11 cellular contexts compared by ENCODE assay signal in the genomic region with DNA sequence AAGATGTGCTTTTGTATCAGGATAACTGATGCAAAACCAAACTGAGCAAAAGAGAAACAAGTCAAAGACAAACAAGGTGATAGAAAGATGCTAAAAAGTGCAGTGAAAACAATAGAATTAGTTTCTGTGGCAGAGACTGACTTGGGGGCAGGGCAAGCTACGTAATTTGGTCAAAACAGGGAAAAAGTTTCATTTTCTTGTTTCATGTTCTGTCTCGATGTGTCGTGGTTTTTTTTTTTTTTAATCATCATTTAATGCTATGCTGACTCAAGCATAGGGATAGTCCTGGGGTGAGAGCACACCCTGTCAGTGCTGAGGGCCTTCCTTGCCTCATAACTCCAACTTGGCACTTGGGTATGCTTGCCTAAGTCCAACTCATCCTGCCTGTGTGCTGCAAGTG.
DNase-seq lines count a peak whose midpoint lies in the region; ATAC-seq and TF ChIP-seq lines count a peak whose summit lies in the region.
"Had no signal": no experiment of that assay in that cellular context is flagged by ENCODE, and none has a peak within 500 bp of the region (broad histone marks: within the 10 kb centered on the region; RNA-seq: fewer than 3 reads in every experiment).

No MANE protein-coding gene starts in this region.

- DNase-seq in epithelial cell of esophagus (ENCODE audit: low read depth) (peak; percentile 16), ACHN (no peak), iPS-NIHi7 (ENCODE audit: extremely low spot score) (no peak), CD1c-positive myeloid dendritic cell (ENCODE audit: extremely low spot score) (no peak)
- DNase-seq in NK-92 treated with Interleukin-12 subunit alpha and Interleukin-12 subunit beta, amount 100 ng/mL, for 24 hours (lab: John Stamatoyannopoulos, UW) = no peak
- DNase-seq: activated CD8-positive, alpha-beta memory T cell treated with anti-CD3 and anti-CD28 coated beads, Interleukin-2, amount 50 U/mL, for 4 hours; DMS 273 treated with DMSO at 0.1 percent for 48 hours had no signal

- peak; percentile 75 for ATAC-seq in GM18868 (IDR thresholded peaks at IDR 0.05; ENCODE audit: unreplicated experiment)
- ATAC-seq in GM21515 (IDR thresholded peaks at IDR 0.05; ENCODE audit: unreplicated experiment) = peak; percentile 79
- peak; percentile 74 for ATAC-seq in HG03095 (IDR thresholded peaks at IDR 0.05; ENCODE audit: unreplicated experiment)

- H3K4me3 ChIP-seq in epithelial cell of esophagus (ENCODE audit: low read length) = no peak overlapping the region
- H3K4me3 ChIP-seq: HAP-1 had no signal

- TF ChIP-seq CTCF in epithelial cell of esophagus (IDR thresholded peaks at IDR 0.05; ENCODE audit: insufficient read depth, low read depth, low read length, missing control alignments) = no peak

- in situ Hi-C loops in ACHN (cut with HindIII; ENCODE audit: low pct_ligation_motif_present, low pct_unique_long_range_greater_than_20kb, low sequenced_read_pairs) = no loop called here
